ENCODE assay signal across 22 cellular contexts in genomic region chr20:43477193-43477592, GRCh38.
"Had no signal": no experiment of that assay in that cellular context is flagged by ENCODE, and none has a peak within 500 bp of the region (broad histone marks: within the 10 kb centered on the region; RNA-seq: fewer than 3 reads in every experiment).

No MANE protein-coding gene starts in this region.

- H3K4me1 ChIP-seq: breast epithelium, right atrium auricular region, tibial nerve had no signal

- H3K9me3 ChIP-seq: esophagus squamous epithelium, left ventricle myocardium inferior, right atrium auricular region had no signal

- FAIRE-seq: endometrium, frontal cortex had no signal

- H3K4me3 ChIP-seq: breast epithelium, esophagus squamous epithelium, left ventricle myocardium inferior, lung, right atrium auricular region, tibial nerve had no signal

- H3K27ac ChIP-seq: breast epithelium, epithelial cell of prostate, esophagus squamous epithelium, left ventricle myocardium inferior, right atrium auricular region, tibial nerve had no signal

- DNase-seq: activated CD4-positive, alpha-beta T cell treated with anti-CD3 and anti-CD28 coated beads for 36 hours; activated CD4-positive, CD25-positive, alpha-beta regulatory T cell; activated CD8-positive, alpha-beta memory T cell treated with anti-CD3 and anti-CD28 coated beads, Interleukin-2, amount 10 ng/mL, durations not matched to agents 7 days and 5 days; activated CD8-positive, alpha-beta T cell treated with anti-CD3 and anti-CD28 coated beads, Interleukin-2, amount 10 ng/mL, durations not matched to agents 7 days and 5 days; activated naive CD4-positive, alpha-beta T cell; activated T-cell treated with anti-CD3 and anti-CD28 coated beads, Interleukin-2, amount 50 U/mL, for 72 hours; central memory CD4-positive, alpha-beta T cell; esophagus squamous epithelium; kidney glomerular epithelial cell; left ventricle myocardium inferior; mesendoderm; stimulated activated CD4-positive, alpha-beta T cell treated with anti-CD3 and anti-CD28 coated beads, Interleukin-2, amount 100 ng/mL, for 48 hours; stimulated activated naive CD4-positive, alpha-beta T cell treated with Interleukin-2 at 50 U/mL for 16 hours had no signal

- H3K27me3 ChIP-seq: breast epithelium, esophagus squamous epithelium, right atrium auricular region, tibial nerve had no signal

- H3K36me3 ChIP-seq: breast epithelium, esophagus squamous epithelium, left ventricle myocardium inferior had no signal

- ATAC-seq: activated CD4-positive, alpha-beta T cell treated with anti-CD3 and anti-CD28 coated beads for 36 hours; activated CD8-positive, alpha-beta memory T cell treated with anti-CD3 and anti-CD28 coated beads, Interleukin-2, amount 10 ng/mL, durations not matched to agents 7 days and 5 days; activated CD8-positive, alpha-beta T cell treated with anti-CD3 and anti-CD28 coated beads, Interleukin-2, amount 10 ng/mL, durations not matched to agents 7 days and 5 days; activated naive CD4-positive, alpha-beta T cell treated with anti-CD3 and anti-CD28 coated beads, Interleukin-2, amount 50 U/mL, for 72 hours; activated T-cell treated with anti-CD3 and anti-CD28 coated beads, Interleukin-2, amount 50 U/mL, for 72 hours; natural killer cell treated with Interleukin-12 subunit alpha and Interleukin-12 subunit beta and Interleukin-15 and Interleukin-18, amount 100 ng/mL, for 72 hours had no signal
